ENCODE assay signal across 12 cellular contexts in genomic region chr1:89310976-89311375, GRCh38. TPM values are rescaled to one million over a fixed set of nuclear protein-coding genes. Genes with fewer than 3 reads are reported as not detected.
A peak's percentile ranks its signal among the peaks of the same experiment; 100 is the strongest.
DNase-seq lines count a peak whose midpoint lies in the region; ATAC-seq and TF ChIP-seq lines count a peak whose summit lies in the region.
"Had no signal": no experiment of that assay in that cellular context is flagged by ENCODE, and none has a peak within 500 bp of the region (broad histone marks: within the 10 kb centered on the region; RNA-seq: fewer than 3 reads in every experiment).

No MANE protein-coding gene starts in this region.

- POLR2A ChIA-PET in naive thymus-derived CD8-positive, alpha-beta T cell (lab: Charles Lee) = interaction anchor here (1.0 to 1.7 kb wide), 6 partner anchors 12 to 183 kb away, joined by 3 to 6 read pairs (median 4); partner anchors contain the start of gene GBP4

- H4K20me1 ChIP-seq in DND-41 (ENCODE audit: insufficient read depth, low read length) = no peaks in the 10 kb centered on the region

- H3K4me2 ChIP-seq in DND-41 (ENCODE audit: insufficient read depth, low read length) = peak overlapping the region; percentile 46

- H3K79me2 ChIP-seq in DND-41 (ENCODE audit: insufficient read depth, low read length) = no peaks in the 10 kb centered on the region

- H3K4me1 Mint-ChIP-seq in activated T-helper 1 cell treated with anti-CD3 and anti-CD28 coated beads, Interleukin-12 subunit alpha, Interleukin-12 subunit beta, Interleukin-2, Interleukin-4 antibody, amounts not matched to agents 30 ng/mL and 10 ng/mL and 1 ng/mL, durations not matched to agents 14 hours and 24 hours and 36 hours (ENCODE audit: low read depth) = peaks cover 59% of the 10 kb centered on the region
- peaks cover 17 to 56% (median 41%) of the 10 kb centered on the region in 4 donors for H3K4me1 Mint-ChIP-seq in naive thymus-derived CD8-positive, alpha-beta T cell
- H3K4me1 Mint-ChIP-seq: brain had no signal

- intact Hi-C loops in activated T-helper 1 cell treated with anti-CD3 and anti-CD28 coated beads, Interleukin-12 subunit alpha, Interleukin-12 subunit beta, Interleukin-2, Interleukin-4 antibody, amounts not matched to agents 30 ng/mL and 10 ng/mL and 1 ng/mL, durations not matched to agents 14 hours and 24 hours and 36 hours (cut with micrococcal nuclease) = loop anchor here (1.0 to 5.0 kb wide), 7 partner anchors 11 to 184 kb away; partner anchors contain the start of gene GBP2

- no peak for ATAC-seq in DND-41 (ENCODE audit: insufficient read depth, low read depth)
- ATAC-seq in GM21576 (IDR thresholded peaks at IDR 0.05; ENCODE audit: unreplicated experiment) = peak; percentile 13
- no peak for ATAC-seq in naive thymus-derived CD8-positive, alpha-beta T cell
- ATAC-seq in activated CD4-positive, CD25-positive, alpha-beta regulatory T cell treated with anti-CD3 and anti-CD28 coated beads, Interleukin-2, amount 50 U/mL, for 24 hours = no peak

- H3K4me3 ChIP-seq in DND-41 (ENCODE audit: low read depth in 1 of 2, low read length in 2 of 2) = no peak overlapping the region

- H2AFZ ChIP-seq in DND-41 (ENCODE audit: low read depth, low read length) = peak overlapping the region; percentile 66; the same call in 1 of the 2 replicates

- peaks cover 16% of the 10 kb centered on the region for H3K36me3 Mint-ChIP-seq in activated T-helper 1 cell treated with anti-CD3 and anti-CD28 coated beads, Interleukin-12 subunit alpha, Interleukin-12 subunit beta, Interleukin-2, Interleukin-4 antibody, amounts not matched to agents 30 ng/mL and 10 ng/mL and 1 ng/mL, durations not matched to agents 14 hours and 24 hours and 36 hours (ENCODE audit: low read depth)
- peaks cover 0 to 16% (median 0%) of the 10 kb centered on the region in 3 donors for H3K36me3 Mint-ChIP-seq in naive thymus-derived CD8-positive, alpha-beta T cell
- H3K36me3 Mint-ChIP-seq: brain had no signal

- peaks cover 42% of the 10 kb centered on the region for H3K9me3 Mint-ChIP-seq in activated T-helper 1 cell treated with anti-CD3 and anti-CD28 coated beads, Interleukin-12 subunit alpha, Interleukin-12 subunit beta, Interleukin-2, Interleukin-4 antibody, amounts not matched to agents 30 ng/mL and 10 ng/mL and 1 ng/mL, durations not matched to agents 14 hours and 24 hours and 36 hours
- peaks cover 0 to 25% (median 11%) of the 10 kb centered on the region in 9 donors for H3K9me3 Mint-ChIP-seq in naive thymus-derived CD8-positive, alpha-beta T cell

- peak overlapping the region; percentile 28; the same call in 1 of the 2 replicates for H3K9ac ChIP-seq in DND-41 (ENCODE audit: low read depth, low read length)

- no peaks in the 10 kb centered on the region for H3K27me3 ChIP-seq in DND-41 (ENCODE audit: insufficient read depth, low read length, poor library complexity)

- H3K27ac ChIP-seq in DND-41 (ENCODE audit: low read length) = peak overlapping the region; percentile 72

- no peak for TF ChIP-seq CTCF in DND-41 (IDR thresholded peaks at IDR 0.05; ENCODE audit: borderline replicate concordance, extremely low read depth, low read length, poor library complexity, severe bottlenecking)

- H3K4me3 Mint-ChIP-seq in activated T-helper 1 cell treated with anti-CD3 and anti-CD28 coated beads, Interleukin-12 subunit alpha, Interleukin-12 subunit beta, Interleukin-2, Interleukin-4 antibody, amounts not matched to agents 30 ng/mL and 10 ng/mL and 1 ng/mL, durations not matched to agents 14 hours and 24 hours and 36 hours = peak overlapping the region; percentile 27
- peak overlapping the region in 9 of 10 donors; percentile 8 to 74 (median 55) for H3K4me3 Mint-ChIP-seq in naive thymus-derived CD8-positive, alpha-beta T cell

- H3K4me1 ChIP-seq in DND-41 (ENCODE audit: insufficient read depth, low read length) = peaks cover 27% of the 10 kb centered on the region

- no peaks in the 10 kb centered on the region for H3K9me3 ChIP-seq in DND-41 (ENCODE audit: insufficient read depth, low read length, severe bottlenecking)

- no peaks in the 10 kb centered on the region for H3K27me3 Mint-ChIP-seq in activated T-helper 1 cell treated with anti-CD3 and anti-CD28 coated beads, Interleukin-12 subunit alpha, Interleukin-12 subunit beta, Interleukin-2, Interleukin-4 antibody, amounts not matched to agents 30 ng/mL and 10 ng/mL and 1 ng/mL, durations not matched to agents 14 hours and 24 hours and 36 hours (ENCODE audit: insufficient read depth)
- H3K27me3 Mint-ChIP-seq in naive thymus-derived CD8-positive, alpha-beta T cell = no peaks in the 10 kb centered on the region

- peak overlapping the region; percentile 87 for H3K27ac Mint-ChIP-seq in activated T-helper 1 cell treated with anti-CD3 and anti-CD28 coated beads, Interleukin-12 subunit alpha, Interleukin-12 subunit beta, Interleukin-2, Interleukin-4 antibody, amounts not matched to agents 30 ng/mL and 10 ng/mL and 1 ng/mL, durations not matched to agents 14 hours and 24 hours and 36 hours
- H3K27ac Mint-ChIP-seq in naive thymus-derived CD8-positive, alpha-beta T cell = peak overlapping the region in 8 of 10 donors; percentile 19 to 89 (median 83)

- DNase-seq in DND-41 (no peak), 8988T (no peak), SHP77 treated with DMSO at 0.1 percent for 48 hours (lab: John Stamatoyannopoulos, UW) (no peak)
- no peak for DNase-seq in activated T-helper 1 cell treated with anti-CD3 and anti-CD28 coated beads, Interleukin-12 subunit alpha, Interleukin-12 subunit beta, Interleukin-2, Interleukin-4 antibody, amounts not matched to agents 30 ng/mL and 10 ng/mL and 1 ng/mL, durations not matched to agents 14 hours and 24 hours and 36 hours (ENCODE audit: low spot score)
- no peak for DNase-seq in naive thymus-derived CD8-positive, alpha-beta T cell
- DNase-seq in effector CD4-positive, alpha-beta T cell = no peak
- DNase-seq: glutamatergic neuron, NCI-H510A treated with DMSO at 0.1 percent for 48 hours, occipital lobe had no signal

- H3K36me3 ChIP-seq in DND-41 (ENCODE audit: insufficient read depth, low read length) = no peaks in the 10 kb centered on the region

RNA-seq across cellular contexts. Expression of gene GBP5, which starts 38.3 kb away (rescaled TPM):
- 145 and 154 TPM in 2 replicates for total RNA-seq in activated T-helper 1 cell treated with anti-CD3 and anti-CD28 coated beads, Interleukin-12 subunit alpha, Interleukin-12 subunit beta, Interleukin-2, Interleukin-4 antibody, amounts not matched to agents 30 ng/mL and 10 ng/mL and 1 ng/mL, durations not matched to agents 14 hours and 24 hours and 36 hours
- 10 to 100 TPM; 19.9 to 22.2 TPM for total RNA-seq in naive thymus-derived CD8-positive, alpha-beta T cell
- polyA plus RNA-seq in naive thymus-derived CD8-positive, alpha-beta T cell = 10 to 100 TPM; 24.6 to 51.9 (median 48.7) TPM

RNA-seq across cellular contexts. Expression of gene GBP6, which starts 52.9 kb away (rescaled TPM):
- total RNA-seq in activated T-helper 1 cell treated with anti-CD3 and anti-CD28 coated beads, Interleukin-12 subunit alpha, Interleukin-12 subunit beta, Interleukin-2, Interleukin-4 antibody, amounts not matched to agents 30 ng/mL and 10 ng/mL and 1 ng/mL, durations not matched to agents 14 hours and 24 hours and 36 hours = 0.59 and 0.65 TPM in 2 replicates
- total RNA-seq in naive thymus-derived CD8-positive, alpha-beta T cell = under 1 TPM; 0.10 to 0.19 TPM
- under 1 TPM in 2 of 3 donors, not detected in 1; 0.18 to 0.27 TPM for polyA plus RNA-seq in naive thymus-derived CD8-positive, alpha-beta T cell
